ENCODE assay signal across 8 cellular contexts in genomic region chr1:223887724-223888428, GRCh38. TPM values are rescaled to one million over a fixed set of nuclear protein-coding genes. Genes with fewer than 3 reads are reported as not detected.
DNase-seq lines count a peak whose midpoint lies in the region; TF ChIP-seq lines count a peak whose summit lies in the region.

No MANE protein-coding gene starts in this region.

- no peak overlapping the region for H3K4me3 ChIP-seq in endodermal cell (ENCODE audit: low read length)
- no peak overlapping the region for H3K4me3 ChIP-seq in effector memory CD4-positive, alpha-beta T cell (ENCODE audit: insufficient read depth, low read depth, low read length, poor library complexity, severe bottlenecking)

- WGBS in endodermal cell (ENCODE audit: insufficient coverage in 1 of 2, insufficient read length in 1 of 2), 2 experiments, result 91 to 94% methylated on average over 12 of the region's 12 CpGs

- H3K27ac ChIP-seq in endodermal cell (ENCODE audit: low read depth, low read length), result no peak overlapping the region
- no peak overlapping the region for H3K27ac ChIP-seq in caudate nucleus (ENCODE audit: low read depth, low read length)
- no peak overlapping the region for H3K27ac ChIP-seq in effector memory CD4-positive, alpha-beta T cell (ENCODE audit: insufficient read depth, low read length, poor library complexity, severe bottlenecking)

- DNase-seq in DMS79 (lab: John Stamatoyannopoulos, UW) (peak; percentile 88), NCI-H2227 (lab: John Stamatoyannopoulos, UW; ENCODE audit: unreplicated experiment) (peak; percentile 55), endodermal cell (no peak), osteocyte (ENCODE audit: extremely low spot score, unreplicated experiment) (no peak), medulla oblongata (ENCODE audit: extremely low spot score) (no peak), caudate nucleus (lab: John Stamatoyannopoulos, UW) (no peak), NCI-H524 treated with DMSO at 0.1 percent for 48 hours (lab: John Stamatoyannopoulos, UW) (no peak)
- no peak for DNase-seq in effector memory CD4-positive, alpha-beta T cell

- no peaks in the 10 kb centered on the region for H3K27me3 Mint-ChIP-seq in endodermal cell (ENCODE audit: insufficient read depth)
- H3K27me3 Mint-ChIP-seq in osteocyte (ENCODE audit: unreplicated experiment), result no peaks in the 10 kb centered on the region

- H3K36me3 Mint-ChIP-seq in endodermal cell (ENCODE audit: low read depth) (no peaks in the 10 kb centered on the region), osteocyte (ENCODE audit: unreplicated experiment) (no peaks in the 10 kb centered on the region)

- H3K36me3 ChIP-seq in endodermal cell (ENCODE audit: control insufficient read depth, insufficient read depth, low read length), result no peaks in the 10 kb centered on the region
- H3K36me3 ChIP-seq in effector memory CD4-positive, alpha-beta T cell (ENCODE audit: control insufficient read depth, insufficient read depth, low read length), result no peaks in the 10 kb centered on the region

- peaks cover 25% of the 10 kb centered on the region for H3K4me1 Mint-ChIP-seq in endodermal cell
- peaks cover 15% of the 10 kb centered on the region for H3K4me1 Mint-ChIP-seq in osteocyte (ENCODE audit: unreplicated experiment)

- H3K9me3 Mint-ChIP-seq in endodermal cell (peaks cover 4% of the 10 kb centered on the region), osteocyte (ENCODE audit: unreplicated experiment) (no peaks in the 10 kb centered on the region)

- H3K4me3 Mint-ChIP-seq in endodermal cell (no peak overlapping the region), osteocyte (ENCODE audit: unreplicated experiment) (peak overlapping the region; percentile 54)

- H3K4me1 ChIP-seq in endodermal cell (ENCODE audit: control insufficient read depth, insufficient read depth, low read length), result peaks cover 2% of the 10 kb centered on the region
- H3K4me1 ChIP-seq in effector memory CD4-positive, alpha-beta T cell (ENCODE audit: control insufficient read depth, insufficient read depth, low read length, poor library complexity, severe bottlenecking), result no peaks in the 10 kb centered on the region

- no peak overlapping the region for H3K9ac ChIP-seq in endodermal cell (ENCODE audit: extremely low read depth, low read length, poor library complexity, severe bottlenecking)

- H3K27ac Mint-ChIP-seq in endodermal cell, result peak overlapping the region; percentile 44
- H3K27ac Mint-ChIP-seq in osteocyte (ENCODE audit: unreplicated experiment), result peak overlapping the region; percentile 84

- no peaks in the 10 kb centered on the region for H3K27me3 ChIP-seq in endodermal cell (ENCODE audit: control insufficient read depth, insufficient read depth, low read length, poor library complexity, severe bottlenecking)
- H3K27me3 ChIP-seq in effector memory CD4-positive, alpha-beta T cell (replicated peaks; ENCODE audit: control insufficient read depth, insufficient read depth, low read length, poor library complexity, severe bottlenecking), result no peaks in the 10 kb centered on the region

- TF ChIP-seq CTCF in endodermal cell (conservative IDR thresholded peaks at IDR 0.05) (no peak), osteocyte (IDR thresholded peaks at IDR 0.05) (no peak)

- H3K9me3 ChIP-seq in endodermal cell (ENCODE audit: control insufficient read depth, low read length), result no peaks in the 10 kb centered on the region
- H3K9me3 ChIP-seq in effector memory CD4-positive, alpha-beta T cell (ENCODE audit: control insufficient read depth, low read length), result no peaks in the 10 kb centered on the region

RNA-seq across cellular contexts. Expression of gene TP53BP2, which starts 42.1 kb away (rescaled TPM):
- 10 to 100 TPM; 53.6 to 59.8 TPM for total RNA-seq in endodermal cell
- polyA plus RNA-seq in endodermal cell (2013, experiment 1 of 2), result 40.4 TPM
- 41.3 TPM for polyA plus RNA-seq in endodermal cell (2013, experiment 2 of 2)
- total RNA-seq in osteocyte, result 58.7 and 63.6 TPM in 2 replicates

Comparison
In these comparisons a context has a peak if more than half of its experiments do, and no peak if none do; other contexts are left out.
1. DNase-seq: peak in DMS79 (single experiment) and NCI-H2227 (single experiment); none in endodermal cell (single experiment), osteocyte (single experiment), medulla oblongata (single experiment), caudate nucleus (0 of 61), effector memory CD4-positive, alpha-beta T cell (0 of 3) and NCI-H524 treated with DMSO at 0.1 percent for 48 hours (single experiment).